Comparison of ENCODE assay signal across 1 cellular context in the genomic region with DNA sequence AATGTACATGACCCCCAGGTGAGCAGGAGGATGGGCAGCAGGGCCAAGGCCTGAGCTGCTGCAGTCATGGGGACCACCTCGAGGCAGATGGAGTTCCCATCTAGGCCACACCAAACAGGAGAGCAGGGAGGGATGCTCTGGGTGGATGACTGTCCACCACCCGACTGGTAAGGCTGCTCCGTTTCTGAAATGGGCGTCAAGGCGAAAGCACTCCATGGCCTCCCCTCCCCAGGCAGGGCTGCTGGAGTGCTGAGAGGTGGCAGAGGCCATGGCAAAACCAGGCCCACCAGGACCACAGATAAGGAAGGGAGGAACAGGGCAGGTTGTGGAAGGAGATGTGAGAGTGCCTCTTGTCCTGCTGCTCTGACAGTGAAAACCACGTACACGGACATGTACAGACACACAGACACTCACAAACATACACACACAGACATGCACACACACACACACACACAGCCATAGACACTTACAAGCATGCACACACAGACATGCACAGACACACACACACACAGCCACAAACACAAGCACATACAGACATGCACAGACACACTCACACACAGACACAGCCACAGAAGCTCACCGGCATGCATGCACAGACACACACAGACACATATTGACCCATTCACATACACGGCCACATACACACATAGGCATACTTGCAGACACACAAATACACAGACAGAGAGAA.
TF ChIP-seq lines count a peak whose summit lies in the region.

No MANE protein-coding gene starts in this region.

TF ChIP-seq in H1, 55 proteins besides CTCF, POLR2A, EP300 and RAD21:
- no peak for TF ChIP-seq TAF1 (IDR thresholded peaks at IDR 0.05; ENCODE audit: low read depth, low read length)
- TF ChIP-seq KDM1A (IDR thresholded peaks at IDR 0.05; ENCODE audit: borderline replicate concordance, low read length): no peak
